In the genomic region with DNA sequence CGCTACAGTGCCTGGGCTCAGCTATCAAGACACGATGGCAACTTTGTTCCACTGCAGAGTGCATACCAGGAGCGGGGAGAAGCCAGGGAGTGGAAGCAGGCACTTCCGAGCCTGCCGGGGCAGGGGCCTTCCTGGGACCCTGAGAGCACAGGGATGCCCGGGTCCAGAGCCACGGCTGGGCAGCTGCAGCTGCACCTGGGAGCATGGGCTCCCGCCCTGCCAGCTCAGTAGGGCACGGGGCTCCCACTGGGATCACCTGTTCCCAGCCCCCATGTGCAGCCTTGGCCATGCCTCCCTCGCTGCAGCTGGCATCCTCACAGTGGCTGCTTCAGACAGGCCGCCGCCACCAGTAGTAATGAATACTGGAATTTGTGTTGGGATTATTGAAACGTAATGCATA, we compare ENCODE assay signal across 14 cellular contexts.
DNase-seq lines count a peak whose midpoint lies in the region; ATAC-seq and TF ChIP-seq lines count a peak whose summit lies in the region.
"Had no signal": no experiment of that assay in that cellular context is flagged by ENCODE, and none has a peak within 500 bp of the region (broad histone marks: within the 10 kb centered on the region; RNA-seq: fewer than 3 reads in every experiment).

No MANE protein-coding gene starts in this region.

- no peak for DNase-seq in activated naive CD8-positive, alpha-beta T cell treated with anti-CD3 and anti-CD28 coated beads, Interleukin-2, amount 10 ng/mL, durations not matched to agents 7 days and 5 days
- no peak for DNase-seq in activated naive CD8-positive, alpha-beta T cell treated with anti-CD3 and anti-CD28 coated beads, Interleukin-2, amount 50 U/mL, for 24 hours
- DNase-seq in NCI-H69 (lab: John Stamatoyannopoulos, UW) (peak; percentile 16), transverse colon (no peak), hippocampal formation (lab: John Stamatoyannopoulos, UW) (no peak)
- DNase-seq in naive thymus-derived CD8-positive, alpha-beta T cell, result no peak
- DNase-seq: AML-193, KBM-7, NCI-H1092 treated with DMSO at 0.1 percent for 48 hours, NCI-H1694, NCI-H2107, NCI-H748 treated with DMSO at 0.1 percent for 48 hours, PC-3 had no signal

- 95% methylated on average over 12 of the region's 13 CpGs; no CpG with 5 or more reads in 1 of the 2 donors for WGBS in transverse colon (ENCODE audit: low coverage in 1 of 2), 2 donors

- H3K27ac Mint-ChIP-seq in activated naive CD8-positive, alpha-beta T cell treated with anti-CD3 and anti-CD28 coated beads, Interleukin-2, amount 10 ng/mL, durations not matched to agents 7 days and 5 days, result peak overlapping the region; percentile 70
- no peak overlapping the region for H3K27ac Mint-ChIP-seq in activated naive CD8-positive, alpha-beta T cell treated with anti-CD3 and anti-CD28 coated beads, Interleukin-2, amount 50 U/mL, for 24 hours
- H3K27ac Mint-ChIP-seq in naive thymus-derived CD8-positive, alpha-beta T cell, result peak overlapping the region in 7 of 10 donors; percentile 34 to 91 (median 78)

- H3K27me3 Mint-ChIP-seq in activated naive CD8-positive, alpha-beta T cell treated with anti-CD3 and anti-CD28 coated beads, Interleukin-2, amount 10 ng/mL, durations not matched to agents 7 days and 5 days, result no peaks in the 10 kb centered on the region
- no peaks in the 10 kb centered on the region for H3K27me3 Mint-ChIP-seq in activated naive CD8-positive, alpha-beta T cell treated with anti-CD3 and anti-CD28 coated beads, Interleukin-2, amount 50 U/mL, for 24 hours
- no peaks in the 10 kb centered on the region for H3K27me3 Mint-ChIP-seq in naive thymus-derived CD8-positive, alpha-beta T cell

- no peak for TF ChIP-seq POLR2A in transverse colon (IDR thresholded peaks at IDR 0.05)

- H3K36me3 ChIP-seq in transverse colon, result no peaks in the 10 kb centered on the region

- no peak overlapping the region for H3K4me3 Mint-ChIP-seq in activated naive CD8-positive, alpha-beta T cell treated with anti-CD3 and anti-CD28 coated beads, Interleukin-2, amount 10 ng/mL, durations not matched to agents 7 days and 5 days
- no peak overlapping the region for H3K4me3 Mint-ChIP-seq in activated naive CD8-positive, alpha-beta T cell treated with anti-CD3 and anti-CD28 coated beads, Interleukin-2, amount 50 U/mL, for 24 hours
- peak overlapping the region in 6 of 10 donors; percentile 15 to 70 (median 58) for H3K4me3 Mint-ChIP-seq in naive thymus-derived CD8-positive, alpha-beta T cell

- no peaks in the 10 kb centered on the region for H3K27me3 ChIP-seq in transverse colon

- H3K36me3 Mint-ChIP-seq in activated naive CD8-positive, alpha-beta T cell treated with anti-CD3 and anti-CD28 coated beads, Interleukin-2, amount 10 ng/mL, durations not matched to agents 7 days and 5 days, result peaks cover 39% of the 10 kb centered on the region
- peaks cover 24% of the 10 kb centered on the region for H3K36me3 Mint-ChIP-seq in activated naive CD8-positive, alpha-beta T cell treated with anti-CD3 and anti-CD28 coated beads, Interleukin-2, amount 50 U/mL, for 24 hours (ENCODE audit: low read depth)
- H3K36me3 Mint-ChIP-seq in naive thymus-derived CD8-positive, alpha-beta T cell, result peaks cover 19 to 45% (median 43%) of the 10 kb centered on the region in 3 donors

- POLR2A ChIA-PET in activated naive CD8-positive, alpha-beta T cell treated with anti-CD3 and anti-CD28 coated beads, Interleukin-2, amount 10 ng/mL, durations not matched to agents 7 days and 5 days (lab: Charles Lee), result no interaction called here
- POLR2A ChIA-PET in naive thymus-derived CD8-positive, alpha-beta T cell (lab: Charles Lee), result no interaction called here

- no peak for TF ChIP-seq EP300 in transverse colon (IDR thresholded peaks at IDR 0.05; ENCODE audit: low read depth)

- H3K27ac ChIP-seq in transverse colon, result peak overlapping the region in 3 of 4 donors; percentile 63 to 70 (median 68)

- H3K4me1 ChIP-seq in transverse colon, result peaks cover 14 to 59% (median 32%) of the 10 kb centered on the region in 4 donors

- H3K4me3 ChIP-seq in transverse colon, result no peak overlapping the region

- no peaks in the 10 kb centered on the region for H3K9me3 ChIP-seq in transverse colon

- in situ Hi-C loops in transverse colon (cut with MboI; ENCODE audit: low pct_ligation_motif_present in 1 of 4, low pct_unique_long_range_greater_than_20kb in 1 of 4, low sequenced_read_pairs in 3 of 4), result no loop called here

- intact Hi-C loops in transverse colon (cut with DNase I; ENCODE audit: low total_unique reads), result no loop called here

- no peak for TF ChIP-seq CTCF in transverse colon (IDR thresholded peaks at IDR 0.05)

- H3K9me3 Mint-ChIP-seq in activated naive CD8-positive, alpha-beta T cell treated with anti-CD3 and anti-CD28 coated beads, Interleukin-2, amount 10 ng/mL, durations not matched to agents 7 days and 5 days, result no peaks in the 10 kb centered on the region
- H3K9me3 Mint-ChIP-seq in activated naive CD8-positive, alpha-beta T cell treated with anti-CD3 and anti-CD28 coated beads, Interleukin-2, amount 50 U/mL, for 24 hours, result peaks cover 5% of the 10 kb centered on the region
- H3K9me3 Mint-ChIP-seq in naive thymus-derived CD8-positive, alpha-beta T cell, result no peaks in the 10 kb centered on the region

- ATAC-seq in activated naive CD8-positive, alpha-beta T cell treated with anti-CD3 and anti-CD28 coated beads, Interleukin-2, amount 10 ng/mL, durations not matched to agents 7 days and 5 days (ENCODE audit: low read depth), result no peak
- no peak for ATAC-seq in activated naive CD8-positive, alpha-beta T cell treated with anti-CD3 and anti-CD28 coated beads, Interleukin-2, amount 50 U/mL, for 24 hours
- ATAC-seq in naive thymus-derived CD8-positive, alpha-beta T cell, result no peak
- ATAC-seq in HG03521 (IDR thresholded peaks at IDR 0.05; ENCODE audit: unreplicated experiment), result no peak
- ATAC-seq: PC-3 had no signal

- H3K4me1 Mint-ChIP-seq in activated naive CD8-positive, alpha-beta T cell treated with anti-CD3 and anti-CD28 coated beads, Interleukin-2, amount 10 ng/mL, durations not matched to agents 7 days and 5 days, result peaks cover 19% of the 10 kb centered on the region
- peaks cover 22% of the 10 kb centered on the region for H3K4me1 Mint-ChIP-seq in activated naive CD8-positive, alpha-beta T cell treated with anti-CD3 and anti-CD28 coated beads, Interleukin-2, amount 50 U/mL, for 24 hours
- peaks cover 25 to 60% (median 38%) of the 10 kb centered on the region in 4 donors for H3K4me1 Mint-ChIP-seq in naive thymus-derived CD8-positive, alpha-beta T cell

Comparison
In these comparisons a context has a peak if more than half of its experiments do, and no peak if none do; other contexts are left out.
1. H3K4me3 Mint-ChIP-seq: peak in naive thymus-derived CD8-positive, alpha-beta T cell (6 of 10); none in activated naive CD8-positive, alpha-beta T cell treated with anti-CD3 and anti-CD28 coated beads, Interleukin-2, amount 10 ng/mL, durations not matched to agents 7 days and 5 days (single experiment) and activated naive CD8-positive, alpha-beta T cell treated with anti-CD3 and anti-CD28 coated beads, Interleukin-2, amount 50 U/mL, for 24 hours (single experiment).